Comparison of ENCODE assay signal across 12 cellular contexts in the genomic region with DNA sequence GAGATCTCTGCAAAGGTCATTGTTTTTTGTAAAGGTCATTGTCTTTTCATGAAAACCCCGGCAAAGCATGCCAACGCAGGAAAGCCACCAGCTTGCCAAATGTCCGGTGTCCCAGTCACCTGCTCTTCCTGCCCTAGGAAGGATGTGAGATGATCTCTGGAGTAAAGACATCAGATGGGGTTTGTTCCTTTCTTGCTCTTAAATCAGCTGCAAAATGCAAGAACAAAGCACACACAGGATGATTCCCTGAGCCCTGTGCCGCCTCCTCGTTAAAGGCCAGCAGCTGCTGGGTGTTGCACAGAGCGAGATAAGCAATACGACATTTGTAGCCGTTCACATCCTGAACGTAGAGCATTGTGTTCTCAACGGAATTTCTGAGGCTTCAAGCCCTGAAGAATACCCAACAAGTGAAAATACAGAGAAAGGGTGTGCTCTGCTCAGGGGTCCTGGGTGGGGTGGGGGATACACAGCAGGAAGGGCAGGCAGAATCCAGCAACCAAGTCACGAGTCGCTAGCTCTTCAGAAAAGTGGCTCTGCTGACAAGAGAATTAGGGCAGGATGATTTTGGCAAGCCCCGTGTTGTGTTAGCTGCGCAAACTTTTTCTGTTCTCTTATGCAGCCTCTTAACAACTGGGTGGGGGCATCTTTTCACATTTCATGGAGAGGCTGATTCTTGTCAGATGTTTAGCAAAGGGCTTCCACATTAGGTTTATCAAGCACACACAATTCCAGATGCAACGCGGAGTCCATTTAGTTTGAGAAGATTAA.
DNase-seq lines count a peak whose midpoint lies in the region; ATAC-seq, FAIRE-seq and TF ChIP-seq lines count a peak whose summit lies in the region.
"Had no signal": no experiment of that assay in that cellular context is flagged by ENCODE, and none has a peak within 500 bp of the region (broad histone marks: within the 10 kb centered on the region; RNA-seq: fewer than 3 reads in every experiment).

No MANE protein-coding gene starts in this region.

- CTCF ChIA-PET in activated CD8-positive, alpha-beta memory T cell treated with anti-CD3 and anti-CD28 coated beads, Interleukin-2, amount 10 ng/mL, durations not matched to agents 7 days and 5 days (lab: Charles Lee) = interaction anchor here (0.5 kb wide), 1 partner anchor 1012 kb away, joined by 3 read pairs; no protein-coding TSS in a partner anchor

- 47 to 58% (median 50%) methylated on average over 16 of the region's 16 CpGs for WGBS in spleen, 5 donors

- TF ChIP-seq CTCF in keratinocyte (optimal IDR thresholded peaks at IDR 0.05 in 1 of 3, IDR thresholded peaks at IDR 0.05 in 1 of 3, conservative IDR thresholded peaks at IDR 0.05 in 1 of 3; ENCODE audit: extremely low read depth in 1 of 3, insufficient read depth in 2 of 3, low read length in 3 of 3) (no peak), spleen (IDR thresholded peaks at IDR 0.05 in 8 of 11, conservative IDR thresholded peaks at IDR 0.05 in 3 of 11) (no peak)

- H3K9me3 ChIP-seq in keratinocyte (ENCODE audit: control insufficient read depth, low read depth, low read length) (no peaks in the 10 kb centered on the region), spleen (peaks cover 0 to 8% (median 3%) of the 10 kb centered on the region in 8 donors)

- H3K9ac ChIP-seq in keratinocyte (ENCODE audit: control insufficient read depth, extremely low read depth, insufficient read depth, low read length) = no peak overlapping the region

- peak; percentile 9 for FAIRE-seq in keratinocyte (lab: Jason Lieb, UNC)
- FAIRE-seq: endometrium had no signal

- peak overlapping the region; percentile 64 for H2AFZ ChIP-seq in keratinocyte (ENCODE audit: control insufficient read depth, low read length)

- H3K36me3 Mint-ChIP-seq in activated naive CD4-positive, alpha-beta T cell treated with anti-CD3 and anti-CD28 coated beads, Interleukin-2, amount 50 U/mL, for 24 hours = no peaks in the 10 kb centered on the region
- H3K36me3 Mint-ChIP-seq in activated CD8-positive, alpha-beta memory T cell treated with anti-CD3 and anti-CD28 coated beads, Interleukin-2, amount 10 ng/mL, durations not matched to agents 7 days and 5 days = no peaks in the 10 kb centered on the region

- no peaks in the 10 kb centered on the region for H3K79me2 ChIP-seq in keratinocyte (ENCODE audit: control insufficient read depth, insufficient read depth, low read length)

- dilution Hi-C loops in keratinocyte (cut with MboI; ENCODE audit: extremely low pct_ligation_motif_present, low sequenced_read_pairs) = no loop called here

- no peak for ATAC-seq in activated CD8-positive, alpha-beta memory T cell treated with anti-CD3 and anti-CD28 coated beads, Interleukin-2, amount 10 ng/mL, durations not matched to agents 7 days and 5 days
- ATAC-seq: activated CD8-positive, alpha-beta T cell treated with anti-CD3 and anti-CD28 coated beads for 36 hours had no signal

- H3K27me3 ChIP-seq in keratinocyte (ENCODE audit: control insufficient read depth, extremely low read depth, insufficient read depth, low read length) (no peaks in the 10 kb centered on the region), spleen (replicated peaks in 1 of 7) (no peaks in the 10 kb centered on the region), H7 (ENCODE audit: control insufficient read depth, insufficient read depth, low read length) (no peaks in the 10 kb centered on the region)

- H3K4me1 ChIP-seq in keratinocyte (ENCODE audit: control insufficient read depth, extremely low read depth, insufficient read depth, low read length) = peaks cover 19% of the 10 kb centered on the region
- peaks cover 18 to 58% (median 42%) of the 10 kb centered on the region in 6 donors for H3K4me1 ChIP-seq in spleen

- H3K4me3 ChIP-seq in keratinocyte (ENCODE audit: control insufficient read depth in 2 of 3, extremely low read depth in 1 of 3, insufficient read depth in 2 of 3, low read depth in 1 of 3, low read length in 3 of 3) = peak overlapping the region in 2 of 3 experiments; percentile 8 to 44
- H3K4me3 ChIP-seq in spleen = peak overlapping the region in 2 of 8 donors; percentile 12 to 13
- H3K4me3 ChIP-seq in H7 (ENCODE audit: insufficient read depth, low read depth, low read length) = no peak overlapping the region

- intact Hi-C loops in spleen (cut with DNase I; ENCODE audit: low total_unique reads) = no loop called here

- TF ChIP-seq POLR2A in spleen (IDR thresholded peaks at IDR 0.05) = no peak

- H3K27me3 Mint-ChIP-seq in activated naive CD4-positive, alpha-beta T cell treated with anti-CD3 and anti-CD28 coated beads, Interleukin-2, amount 50 U/mL, for 24 hours = no peaks in the 10 kb centered on the region
- H3K27me3 Mint-ChIP-seq in activated CD8-positive, alpha-beta memory T cell treated with anti-CD3 and anti-CD28 coated beads, Interleukin-2, amount 10 ng/mL, durations not matched to agents 7 days and 5 days = peaks cover 18% of the 10 kb centered on the region

- peak overlapping the region; percentile 72 for H3K4me2 ChIP-seq in keratinocyte (ENCODE audit: control insufficient read depth, extremely low read depth, insufficient read depth, low read depth, low read length)

- H3K4me1 Mint-ChIP-seq in activated naive CD4-positive, alpha-beta T cell treated with anti-CD3 and anti-CD28 coated beads, Interleukin-2, amount 50 U/mL, for 24 hours = peaks cover 56% of the 10 kb centered on the region
- H3K4me1 Mint-ChIP-seq in activated CD8-positive, alpha-beta memory T cell treated with anti-CD3 and anti-CD28 coated beads, Interleukin-2, amount 10 ng/mL, durations not matched to agents 7 days and 5 days = peaks cover 23% of the 10 kb centered on the region

- H3K27ac ChIP-seq in keratinocyte (ENCODE audit: control insufficient read depth, insufficient read depth, low read length) = no peak overlapping the region
- peak overlapping the region; percentile 49 to 89 (median 81) for H3K27ac ChIP-seq in spleen
- H3K27ac ChIP-seq: 22Rv1 had no signal

- DNase-seq in DMS 273 (lab: John Stamatoyannopoulos, UW; ENCODE audit: unreplicated experiment) (peak; percentile 63), DMS 273 treated with DMSO at 0.1 percent for 48 hours (lab: John Stamatoyannopoulos, UW) (no peak), keratinocyte (ENCODE audit: low read depth, low spot score) (no peak), spleen (peak; percentile 80), H7 (no peak), NCI-H2029 (lab: John Stamatoyannopoulos, UW) (no peak)
- DNase-seq in activated CD8-positive, alpha-beta memory T cell treated with anti-CD3 and anti-CD28 coated beads, Interleukin-2, amount 10 ng/mL, durations not matched to agents 7 days and 5 days = no peak
- DNase-seq: activated CD8-positive, alpha-beta T cell treated with anti-CD3 and anti-CD28 coated beads for 36 hours; NCI-H82 had no signal

- H3K9me3 Mint-ChIP-seq in activated naive CD4-positive, alpha-beta T cell treated with anti-CD3 and anti-CD28 coated beads, Interleukin-2, amount 50 U/mL, for 24 hours = no peaks in the 10 kb centered on the region
- H3K9me3 Mint-ChIP-seq in activated CD8-positive, alpha-beta memory T cell treated with anti-CD3 and anti-CD28 coated beads, Interleukin-2, amount 10 ng/mL, durations not matched to agents 7 days and 5 days (ENCODE audit: low read depth) = no peaks in the 10 kb centered on the region
- H3K9me3 Mint-ChIP-seq: activated CD8-positive, alpha-beta T cell treated with anti-CD3 and anti-CD28 coated beads for 36 hours had no signal

- H3K36me3 ChIP-seq in keratinocyte (ENCODE audit: control insufficient read depth in 2 of 2, extremely low read depth in 1 of 2, insufficient read depth in 2 of 2, low read length in 2 of 2) = no peaks in the 10 kb centered on the region
- no peaks in the 10 kb centered on the region for H3K36me3 ChIP-seq in spleen
- H3K36me3 ChIP-seq in H7 (replicated peaks; ENCODE audit: control insufficient read depth, insufficient read depth, low read length) = no peaks in the 10 kb centered on the region

- H3K27ac Mint-ChIP-seq in activated naive CD4-positive, alpha-beta T cell treated with anti-CD3 and anti-CD28 coated beads, Interleukin-2, amount 50 U/mL, for 24 hours = peak overlapping the region; percentile 74
- no peak overlapping the region for H3K27ac Mint-ChIP-seq in activated CD8-positive, alpha-beta memory T cell treated with anti-CD3 and anti-CD28 coated beads, Interleukin-2, amount 10 ng/mL, durations not matched to agents 7 days and 5 days
- H3K27ac Mint-ChIP-seq: activated CD8-positive, alpha-beta T cell treated with anti-CD3 and anti-CD28 coated beads for 36 hours had no signal

- H4K20me1 ChIP-seq in keratinocyte (ENCODE audit: control insufficient read depth, extremely low read depth, insufficient read depth, low read length) = no peaks in the 10 kb centered on the region

- H3K4me3 Mint-ChIP-seq in activated naive CD4-positive, alpha-beta T cell treated with anti-CD3 and anti-CD28 coated beads, Interleukin-2, amount 50 U/mL, for 24 hours = peak overlapping the region; percentile 59
- H3K4me3 Mint-ChIP-seq in activated CD8-positive, alpha-beta memory T cell treated with anti-CD3 and anti-CD28 coated beads, Interleukin-2, amount 10 ng/mL, durations not matched to agents 7 days and 5 days = no peak overlapping the region
- H3K4me3 Mint-ChIP-seq: activated CD8-positive, alpha-beta T cell treated with anti-CD3 and anti-CD28 coated beads for 36 hours had no signal

- no peaks in the 10 kb centered on the region for H3K9me1 ChIP-seq in keratinocyte (ENCODE audit: control insufficient read depth, extremely low read depth, insufficient read depth, low read length)

Comparison
In these comparisons a context has a peak if more than half of its experiments do, and no peak if none do; other contexts are left out.
1. DNase-seq: peak in DMS 273 (single experiment) and spleen (single experiment); none in DMS 273 treated with DMSO at 0.1 percent for 48 hours (single experiment), keratinocyte (single experiment), H7 (single experiment), activated CD8-positive, alpha-beta memory T cell treated with anti-CD3 and anti-CD28 coated beads, Interleukin-2, amount 10 ng/mL, durations not matched to agents 7 days and 5 days (single experiment) and NCI-H2029 (single experiment).